26 cellular contexts compared by ENCODE assay signal in the genomic region with DNA sequence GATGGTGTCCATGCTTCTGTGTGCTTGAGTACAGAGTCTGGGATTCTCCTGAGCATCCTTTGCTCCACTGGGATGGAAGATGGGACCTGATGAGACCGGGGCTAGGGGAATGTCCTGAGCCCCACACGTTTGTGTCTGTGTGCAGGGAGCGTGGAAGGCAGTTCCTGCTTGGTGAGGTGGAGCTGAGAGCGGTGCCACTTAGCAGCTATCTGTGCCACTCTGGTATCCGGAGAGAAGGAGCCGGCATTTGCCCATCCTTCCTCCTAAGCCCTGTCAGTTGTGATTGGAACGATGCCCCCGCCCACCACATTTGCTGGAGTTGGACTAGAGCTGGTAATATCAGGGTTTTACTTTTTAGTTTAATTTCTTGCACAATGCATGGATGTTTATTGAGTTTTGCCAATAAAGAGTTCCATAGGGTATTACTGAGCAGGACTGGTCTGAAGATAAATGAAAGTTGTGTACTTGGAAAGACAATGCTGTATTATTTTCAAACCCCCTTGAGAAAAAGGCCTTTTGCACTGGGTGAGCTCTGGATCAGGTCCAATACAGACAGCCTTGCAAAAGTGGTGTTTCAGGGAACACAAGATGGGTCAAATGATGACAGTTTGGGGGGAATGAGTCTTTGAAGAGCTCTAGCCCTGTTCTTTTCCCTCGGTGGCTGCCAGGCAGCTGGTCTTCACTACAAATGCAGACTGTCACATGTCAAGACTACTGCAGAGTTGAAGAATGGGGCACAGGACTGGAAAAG.
DNase-seq lines count a peak whose midpoint lies in the region; TF ChIP-seq lines count a peak whose summit lies in the region.
"Had no signal": no experiment of that assay in that cellular context is flagged by ENCODE, and none has a peak within 500 bp of the region (broad histone marks: within the 10 kb centered on the region; RNA-seq: fewer than 3 reads in every experiment).

No MANE protein-coding gene starts in this region.

- CTCF ChIA-PET in Calu3 (lab: Charles Lee), result no interaction called here

- no peak overlapping the region for H3K27ac Mint-ChIP-seq in Calu3 (ENCODE audit: unreplicated experiment)
- H3K27ac Mint-ChIP-seq: mesothelial cell of epicardium; natural killer cell; T-helper 1 cell treated with Interleukin-12 subunit alpha and Interleukin-12 subunit beta and Interleukin-4 antibody, amounts not matched to agents 30 μg/mL and 1 μg/mL, for 36 hours had no signal

- H3K27ac ChIP-seq in dorsolateral prefrontal cortex, result peak overlapping the region in 52 of 59 donors; percentile 2 to 85 (median 56)
- H3K27ac ChIP-seq: HL-60, left lung, upper lobe of right lung had no signal

- TF ChIP-seq CTCF in dorsolateral prefrontal cortex (IDR thresholded peaks at IDR 0.05 in 54 of 56, conservative IDR thresholded peaks at IDR 0.05 in 2 of 56; ENCODE audit: low read depth in 1 of 56, partially characterized antibody in 56 of 56) (no peak), Calu3 (IDR thresholded peaks at IDR 0.05; ENCODE audit: unreplicated experiment) (no peak)

- no peaks in the 10 kb centered on the region for H3K4me1 Mint-ChIP-seq in Calu3 (ENCODE audit: low read depth, unreplicated experiment)
- H3K4me1 Mint-ChIP-seq: mesothelial cell of epicardium, natural killer cell had no signal

- H3K4me3 Mint-ChIP-seq in Calu3 (ENCODE audit: low read depth, unreplicated experiment), result no peak overlapping the region
- H3K4me3 Mint-ChIP-seq: activated T-cell treated with anti-CD3 and anti-CD28 coated beads, Interleukin-2, amount 50 U/mL, for 4 hours; mesothelial cell of epicardium; natural killer cell; T-helper 1 cell treated with Interleukin-12 subunit alpha and Interleukin-12 subunit beta and Interleukin-4 antibody, amounts not matched to agents 30 μg/mL and 1 μg/mL, for 36 hours had no signal

- peaks cover 18% of the 10 kb centered on the region for H3K9me3 Mint-ChIP-seq in Calu3 (ENCODE audit: low read depth, unreplicated experiment)

- H3K36me3 Mint-ChIP-seq in Calu3 (ENCODE audit: insufficient read depth, unreplicated experiment), result no peaks in the 10 kb centered on the region
- H3K36me3 Mint-ChIP-seq: mesothelial cell of epicardium, natural killer cell had no signal

- peak; percentile 7 for DNase-seq in activated CD4-positive, CD25-positive, alpha-beta regulatory T cell treated with anti-CD3 and anti-CD28 coated beads, Interleukin-2, amount 50 U/mL, for 72 hours
- DNase-seq in activated CD4-positive, CD25-positive, alpha-beta regulatory T cell (lab: John Stamatoyannopoulos, UW), result no peak
- DNase-seq in dorsolateral prefrontal cortex (peak in 1 of 10 donors; percentile 35), midbrain (lab: John Stamatoyannopoulos, UW) (peak; percentile 61), ureter (ENCODE audit: low spot score) (peak; percentile 26), inferior parietal cortex (ENCODE audit: extremely low spot score) (no peak), Calu3 (no peak)
- DNase-seq in activated CD4-positive, alpha-beta T cell treated with anti-CD3 and anti-CD28 coated beads, Interleukin-2, amount 50 U/mL, for 48 hours, result no peak
- DNase-seq: 8988T; activated CD4-positive, alpha-beta T cell treated with anti-CD3 and anti-CD28 coated beads for 1 hour; activated T-cell treated with anti-CD3 and anti-CD28 coated beads, Interleukin-2, amount 50 U/mL, for 4 hours; foreskin fibroblast; Karpas-422; left lung; natural killer cell; NCI-H1436 treated with DMSO at 0.1 percent for 48 hours; NCI-H2107; NCI-H446; NCI-H82; occipital lobe; retina; upper lobe of right lung had no signal

- no peaks in the 10 kb centered on the region for H3K27me3 ChIP-seq in dorsolateral prefrontal cortex

- intact Hi-C loops in dorsolateral prefrontal cortex (cut with DNase I) (no loop called here), Calu3 (cut with micrococcal nuclease; ENCODE audit: unreplicated experiment) (no loop called here)

- peak overlapping the region in 3 of 59 donors; percentile 5 to 13 (median 13) for H3K4me3 ChIP-seq in dorsolateral prefrontal cortex
- H3K4me3 ChIP-seq: GM12878, left lung, upper lobe of right lung had no signal

- H3K27me3 Mint-ChIP-seq in Calu3 (ENCODE audit: unreplicated experiment), result peaks cover 7% of the 10 kb centered on the region

- BruUV-seq in Calu3 (replicated peaks; lab: Mats Ljungman, UMichigan), result no TSS peak

Comparison
In these comparisons a context has a peak if more than half of its experiments do, and no peak if none do; other contexts are left out.
1. DNase-seq: peak in activated CD4-positive, CD25-positive, alpha-beta regulatory T cell treated with anti-CD3 and anti-CD28 coated beads, Interleukin-2, amount 50 U/mL, for 72 hours (single experiment), midbrain (single experiment) and ureter (single experiment); none in activated CD4-positive, CD25-positive, alpha-beta regulatory T cell (0 of 4), inferior parietal cortex (single experiment), Calu3 (single experiment) and activated CD4-positive, alpha-beta T cell treated with anti-CD3 and anti-CD28 coated beads, Interleukin-2, amount 50 U/mL, for 48 hours (0 of 2).